ENCODE assay signal across 29 cellular contexts in genomic region chr9:76856016-76856415, GRCh38.
"Had no signal": no experiment of that assay in that cellular context is flagged by ENCODE, and none has a peak within 500 bp of the region (broad histone marks: within the 10 kb centered on the region; RNA-seq: fewer than 3 reads in every experiment).

No MANE protein-coding gene starts in this region.

- H3K4me1 ChIP-seq: adrenal gland, body of pancreas, foreskin keratinocyte, gastrocnemius medialis, heart right ventricle had no signal

- H3K9me3 ChIP-seq: adrenal gland, body of pancreas, gastrocnemius medialis, heart right ventricle had no signal

- DNase-seq: activated CD4-positive, alpha-beta memory T cell treated with anti-CD3 and anti-CD28 coated beads for 36 hours; activated CD4-positive, alpha-beta T cell treated with anti-CD3 and anti-CD28 coated beads for 36 hours; activated CD4-positive, alpha-beta T cell treated with anti-CD3 and anti-CD28 coated beads, Interleukin-2, amount 10 ng/mL, durations not matched to agents 24 days and 14 days; activated CD4-positive, CD25-positive, alpha-beta regulatory T cell; activated CD4-positive, CD25-positive, alpha-beta regulatory T cell treated with anti-CD3 and anti-CD28 coated beads, Interleukin-2, amount 50 U/mL, for 72 hours; activated CD8-positive, alpha-beta memory T cell treated with anti-CD3 and anti-CD28 coated beads, Interleukin-2, amount 10 ng/mL, durations not matched to agents 7 days and 5 days; activated CD8-positive, alpha-beta memory T cell treated with anti-CD3 and anti-CD28 coated beads, Interleukin-2, amount 50 U/mL, for 4 hours; activated CD8-positive, alpha-beta T cell treated with anti-CD3 and anti-CD28 coated beads, Interleukin-2, amount 10 ng/mL, durations not matched to agents 7 days and 5 days; activated effector memory CD4-positive, alpha-beta T cell treated with anti-CD3 and anti-CD28 coated beads, Interleukin-2, amount 50 U/mL, for 16 hours; activated naive CD4-positive, alpha-beta T cell treated with anti-CD3 and anti-CD28 coated beads for 36 hours; activated naive CD8-positive, alpha-beta T cell treated with anti-CD3 and anti-CD28 coated beads for 36 hours; activated naive CD8-positive, alpha-beta T cell treated with anti-CD3 and anti-CD28 coated beads, Interleukin-2, amount 50 U/mL, for 24 hours; activated T-cell treated with anti-CD3 and anti-CD28 coated beads, Interleukin-2, amount 50 U/mL, for 1 hour; activated T-cell treated with anti-CD3 and anti-CD28 coated beads, Interleukin-2, amount 50 U/mL, for 48 hours; adrenal gland; amygdala; aorta; body of pancreas; caudate nucleus; cortex of kidney; dermis blood vessel endothelial cell; effector CD4-positive, alpha-beta T cell; effector memory CD8-positive, alpha-beta T cell; foreskin keratinocyte; gastrocnemius medialis; heart right ventricle; T-helper 1 cell; T-helper 17 cell; T1000 had no signal

- H3K27ac ChIP-seq: adrenal gland, body of pancreas, foreskin keratinocyte, gastrocnemius medialis, heart right ventricle had no signal

- H3K27me3 ChIP-seq: adrenal gland, body of pancreas, foreskin keratinocyte, gastrocnemius medialis, heart right ventricle had no signal

- H3K4me3 ChIP-seq: adrenal gland, body of pancreas, gastrocnemius medialis, heart right ventricle had no signal

- H3K36me3 ChIP-seq: adrenal gland, gastrocnemius medialis, heart right ventricle had no signal
